ENCODE assay signal across 26 cellular contexts in the genomic region with DNA sequence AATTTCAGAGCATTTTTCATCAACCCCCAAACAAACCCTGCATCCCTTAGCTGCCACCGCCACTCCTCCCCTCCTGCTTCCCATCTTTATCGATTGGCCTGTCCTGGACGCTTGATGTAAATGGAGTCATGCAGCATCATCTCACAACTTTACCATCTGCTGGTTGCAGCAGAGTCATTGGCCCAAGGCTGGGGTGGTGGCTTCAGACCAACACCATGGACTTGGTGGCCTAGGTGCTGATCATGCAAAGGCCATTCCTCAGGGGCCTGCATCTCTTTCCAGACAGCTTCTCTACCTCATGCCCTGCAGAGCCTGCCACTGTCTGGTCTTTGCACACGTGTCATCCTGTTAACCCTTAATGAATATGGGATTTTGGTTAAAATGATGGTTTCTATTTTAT.
DNase-seq lines count a peak whose midpoint lies in the region; ATAC-seq and TF ChIP-seq lines count a peak whose summit lies in the region.
"Had no signal": no experiment of that assay in that cellular context is flagged by ENCODE, and none has a peak within 500 bp of the region (broad histone marks: within the 10 kb centered on the region; RNA-seq: fewer than 3 reads in every experiment).

No MANE protein-coding gene starts in this region.

- CTCF ChIA-PET in activated CD4-positive, alpha-beta T cell treated with anti-CD3 and anti-CD28 coated beads, Interleukin-2, amount 10 ng/mL, durations not matched to agents 7 days and 5 days (lab: Charles Lee): interaction anchor here (0.9 kb wide), 1 partner anchor 73 kb away, joined by 4 read pairs; no protein-coding TSS in a partner anchor
- CTCF ChIA-PET in activated CD4-positive, alpha-beta T cell treated with anti-CD3 and anti-CD28 coated beads for 36 hours (lab: Charles Lee): interaction anchor here (0.5 kb wide), 1 partner anchor 27 kb away, joined by 5 read pairs; no protein-coding TSS in a partner anchor
- CTCF ChIA-PET in CD4-positive, alpha-beta memory T cell (lab: Charles Lee; ENCODE audit: partially characterized antibody): no interaction called here

- POLR2A ChIA-PET in activated CD4-positive, alpha-beta T cell treated with anti-CD3 and anti-CD28 coated beads, Interleukin-2, amount 10 ng/mL, durations not matched to agents 7 days and 5 days (lab: Charles Lee): no interaction called here
- POLR2A ChIA-PET in activated CD4-positive, alpha-beta T cell treated with anti-CD3 and anti-CD28 coated beads for 36 hours (lab: Charles Lee): no interaction called here
- POLR2A ChIA-PET in CD4-positive, alpha-beta memory T cell (lab: Charles Lee; ENCODE audit: partially characterized antibody): no interaction called here

- no peaks in the 10 kb centered on the region for H3K27me3 Mint-ChIP-seq in activated CD4-positive, alpha-beta T cell treated with anti-CD3 and anti-CD28 coated beads, Interleukin-2, amount 10 ng/mL, durations not matched to agents 7 days and 5 days
- no peaks in the 10 kb centered on the region for H3K27me3 Mint-ChIP-seq in activated CD4-positive, alpha-beta T cell treated with anti-CD3 and anti-CD28 coated beads for 36 hours
- H3K27me3 Mint-ChIP-seq in CD4-positive, alpha-beta memory T cell: no peaks in the 10 kb centered on the region
- H3K27me3 Mint-ChIP-seq in central memory CD8-positive, alpha-beta T cell: no peaks in the 10 kb centered on the region
- no peaks in the 10 kb centered on the region for H3K27me3 Mint-ChIP-seq in nephron (ENCODE audit: low read depth)
- H3K27me3 Mint-ChIP-seq: activated CD8-positive, alpha-beta memory T cell treated with anti-CD3 and anti-CD28 coated beads, Interleukin-2, amount 10 ng/mL, durations not matched to agents 7 days and 5 days had no signal

- H3K36me3 ChIP-seq in CD4-positive, alpha-beta memory T cell (ENCODE audit: insufficient read depth, low read length): no peaks in the 10 kb centered on the region
- peaks cover under 1% of the 10 kb centered on the region for H3K36me3 ChIP-seq in WERI-Rb-1
- H3K36me3 ChIP-seq: gastroesophageal sphincter, neutrophil had no signal

- peaks cover 10% of the 10 kb centered on the region for H3K36me3 Mint-ChIP-seq in activated CD4-positive, alpha-beta T cell treated with anti-CD3 and anti-CD28 coated beads, Interleukin-2, amount 10 ng/mL, durations not matched to agents 7 days and 5 days (ENCODE audit: low read depth)
- no peaks in the 10 kb centered on the region for H3K36me3 Mint-ChIP-seq in activated CD4-positive, alpha-beta T cell treated with anti-CD3 and anti-CD28 coated beads for 36 hours (ENCODE audit: low read depth)
- H3K36me3 Mint-ChIP-seq in CD4-positive, alpha-beta memory T cell: no peaks in the 10 kb centered on the region
- peaks cover 4% of the 10 kb centered on the region for H3K36me3 Mint-ChIP-seq in central memory CD8-positive, alpha-beta T cell (ENCODE audit: insufficient read depth)
- no peaks in the 10 kb centered on the region for H3K36me3 Mint-ChIP-seq in nephron (ENCODE audit: low read depth)
- H3K36me3 Mint-ChIP-seq: activated CD8-positive, alpha-beta memory T cell treated with anti-CD3 and anti-CD28 coated beads, Interleukin-2, amount 10 ng/mL, durations not matched to agents 7 days and 5 days had no signal

- H3K27ac ChIP-seq in CD4-positive, alpha-beta memory T cell (ENCODE audit: low read depth, low read length): no peak overlapping the region
- H3K27ac ChIP-seq in WERI-Rb-1: no peak overlapping the region
- H3K27ac ChIP-seq: gastroesophageal sphincter, neutrophil had no signal

- H3K4me3 Mint-ChIP-seq in activated CD4-positive, alpha-beta T cell treated with anti-CD3 and anti-CD28 coated beads, Interleukin-2, amount 10 ng/mL, durations not matched to agents 7 days and 5 days: no peak overlapping the region
- no peak overlapping the region for H3K4me3 Mint-ChIP-seq in activated CD4-positive, alpha-beta T cell treated with anti-CD3 and anti-CD28 coated beads for 36 hours
- peak overlapping the region in 6 of 8 donors; percentile 16 to 63 (median 38) for H3K4me3 Mint-ChIP-seq in CD4-positive, alpha-beta memory T cell
- no peak overlapping the region for H3K4me3 Mint-ChIP-seq in central memory CD8-positive, alpha-beta T cell
- H3K4me3 Mint-ChIP-seq in nephron: no peak overlapping the region
- H3K4me3 Mint-ChIP-seq: activated CD8-positive, alpha-beta memory T cell treated with anti-CD3 and anti-CD28 coated beads, Interleukin-2, amount 10 ng/mL, durations not matched to agents 7 days and 5 days had no signal

- no peak for DNase-seq in activated CD4-positive, alpha-beta T cell treated with anti-CD3 and anti-CD28 coated beads, Interleukin-2, amount 10 ng/mL, durations not matched to agents 7 days and 5 days
- no peak for DNase-seq in activated CD4-positive, alpha-beta T cell treated with anti-CD3 and anti-CD28 coated beads for 36 hours
- no peak for DNase-seq in CD4-positive, alpha-beta memory T cell
- DNase-seq in central memory CD8-positive, alpha-beta T cell (ENCODE audit: low spot score in 2 of 2): no peak
- DNase-seq in WERI-Rb-1 (no peak), NCI-H2227 (lab: John Stamatoyannopoulos, UW; ENCODE audit: unreplicated experiment) (no peak)
- DNase-seq: activated CD8-positive, alpha-beta memory T cell treated with anti-CD3 and anti-CD28 coated beads, Interleukin-2, amount 10 ng/mL, durations not matched to agents 7 days and 5 days; activated effector memory CD4-positive, alpha-beta T cell treated with anti-CD3 and anti-CD28 coated beads, Interleukin-2, amount 50 U/mL, for 16 hours; amniotic stem cell; central memory CD4-positive, alpha-beta T cell; DMS153; effector CD4-positive, alpha-beta T cell; HCEC 1CT; NCI-H1105; NCI-H2029 treated with DMSO at 0.1 percent for 48 hours; NCI-H446 treated with DMSO at 0.1 percent for 48 hours; SK-N-SH; stimulated activated CD4-positive, alpha-beta T cell treated with anti-CD3 and anti-CD28 coated beads, Interleukin-4, amount 100 ng/mL, for 4 hours; T1000 had no signal

- H3K4me1 ChIP-seq in CD4-positive, alpha-beta memory T cell (ENCODE audit: insufficient read depth, low read length): peaks cover 94% of the 10 kb centered on the region

- no peaks in the 10 kb centered on the region for H3K27me3 ChIP-seq in CD4-positive, alpha-beta memory T cell (ENCODE audit: insufficient read depth, low read length)
- no peaks in the 10 kb centered on the region for H3K27me3 ChIP-seq in WERI-Rb-1 (ENCODE audit: insufficient read depth, low read depth, severe bottlenecking)
- H3K27me3 ChIP-seq: gastroesophageal sphincter, neutrophil had no signal

- TF ChIP-seq CTCF in nephron (IDR thresholded peaks at IDR 0.05; ENCODE audit: unreplicated experiment in 3 of 3) (no peak), WERI-Rb-1 (IDR thresholded peaks at IDR 0.05; ENCODE audit: low read depth, low read length) (no peak)

- no peaks in the 10 kb centered on the region for H3K9me3 Mint-ChIP-seq in activated CD4-positive, alpha-beta T cell treated with anti-CD3 and anti-CD28 coated beads, Interleukin-2, amount 10 ng/mL, durations not matched to agents 7 days and 5 days
- H3K9me3 Mint-ChIP-seq in activated CD4-positive, alpha-beta T cell treated with anti-CD3 and anti-CD28 coated beads for 36 hours (ENCODE audit: low read depth): no peaks in the 10 kb centered on the region
- peaks cover 0 to 3% (median 0%) of the 10 kb centered on the region in 8 donors for H3K9me3 Mint-ChIP-seq in CD4-positive, alpha-beta memory T cell
- no peaks in the 10 kb centered on the region for H3K9me3 Mint-ChIP-seq in central memory CD8-positive, alpha-beta T cell
- H3K9me3 Mint-ChIP-seq in nephron: no peaks in the 10 kb centered on the region

- no peaks in the 10 kb centered on the region for H3K9me3 ChIP-seq in CD4-positive, alpha-beta memory T cell (ENCODE audit: control insufficient read depth in 1 of 2, low read length in 2 of 2)
- H3K9me3 ChIP-seq in WERI-Rb-1 (ENCODE audit: severe bottlenecking): no peaks in the 10 kb centered on the region
- H3K9me3 ChIP-seq: gastroesophageal sphincter, neutrophil, SK-N-SH had no signal

- H3K4me3 ChIP-seq in CD4-positive, alpha-beta memory T cell (ENCODE audit: low read length in 2 of 2): no peak overlapping the region
- no peak overlapping the region for H3K4me3 ChIP-seq in WERI-Rb-1 (ENCODE audit: low read depth, low read length)
- H3K4me3 ChIP-seq: gastroesophageal sphincter had no signal

- no peak for ATAC-seq in activated CD4-positive, alpha-beta T cell treated with anti-CD3 and anti-CD28 coated beads for 36 hours
- ATAC-seq in central memory CD8-positive, alpha-beta T cell (replicated peaks; ENCODE audit: extremely low read depth, poor library complexity, severe bottlenecking): no peak
- no peak for ATAC-seq in GM21515 (IDR thresholded peaks at IDR 0.05; ENCODE audit: unreplicated experiment)
- ATAC-seq: activated CD8-positive, alpha-beta memory T cell treated with anti-CD3 and anti-CD28 coated beads, Interleukin-2, amount 10 ng/mL, durations not matched to agents 7 days and 5 days; esophagus mucosa; gastroesophageal sphincter; HepG2; left lobe of liver had no signal

- intact Hi-C loops in activated CD4-positive, alpha-beta T cell treated with anti-CD3 and anti-CD28 coated beads for 36 hours (cut with DNase I, micrococcal nuclease): no loop called here
- intact Hi-C loops in CD4-positive, alpha-beta memory T cell (cut with micrococcal nuclease): loop anchor here (5.0 kb wide), 1 partner anchor 73 kb away; the partner anchor contains the start of gene MPRIP

- H3K4me1 Mint-ChIP-seq in activated CD4-positive, alpha-beta T cell treated with anti-CD3 and anti-CD28 coated beads, Interleukin-2, amount 10 ng/mL, durations not matched to agents 7 days and 5 days: peaks cover 68% of the 10 kb centered on the region
- peaks cover 69% of the 10 kb centered on the region for H3K4me1 Mint-ChIP-seq in activated CD4-positive, alpha-beta T cell treated with anti-CD3 and anti-CD28 coated beads for 36 hours
- H3K4me1 Mint-ChIP-seq in CD4-positive, alpha-beta memory T cell: peaks cover 53 to 93% (median 78%) of the 10 kb centered on the region in 4 donors
- H3K4me1 Mint-ChIP-seq in central memory CD8-positive, alpha-beta T cell: peaks cover 77% of the 10 kb centered on the region
- peaks cover 51% of the 10 kb centered on the region for H3K4me1 Mint-ChIP-seq in nephron

- H3K27ac Mint-ChIP-seq in activated CD4-positive, alpha-beta T cell treated with anti-CD3 and anti-CD28 coated beads, Interleukin-2, amount 10 ng/mL, durations not matched to agents 7 days and 5 days: peak overlapping the region; percentile 22
- no peak overlapping the region for H3K27ac Mint-ChIP-seq in activated CD4-positive, alpha-beta T cell treated with anti-CD3 and anti-CD28 coated beads for 36 hours
- H3K27ac Mint-ChIP-seq in CD4-positive, alpha-beta memory T cell: peak overlapping the region; percentile 31 to 89 (median 82)
- H3K27ac Mint-ChIP-seq in central memory CD8-positive, alpha-beta T cell (ENCODE audit: low read depth): peak overlapping the region; percentile 91
- H3K27ac Mint-ChIP-seq in nephron: peak overlapping the region in 2 of 3 experiments; percentile 51 to 66
- H3K27ac Mint-ChIP-seq: activated CD8-positive, alpha-beta memory T cell treated with anti-CD3 and anti-CD28 coated beads, Interleukin-2, amount 10 ng/mL, durations not matched to agents 7 days and 5 days had no signal

Comparison
In these comparisons a context has a peak if more than half of its experiments do, and no peak if none do; other contexts are left out.
1. H3K4me3 Mint-ChIP-seq: peak in CD4-positive, alpha-beta memory T cell (6 of 8); none in activated CD4-positive, alpha-beta T cell treated with anti-CD3 and anti-CD28 coated beads, Interleukin-2, amount 10 ng/mL, durations not matched to agents 7 days and 5 days (single experiment), activated CD4-positive, alpha-beta T cell treated with anti-CD3 and anti-CD28 coated beads for 36 hours (single experiment), central memory CD8-positive, alpha-beta T cell (single experiment) and nephron (0 of 3).